Comparison of ENCODE assay signal across 14 cellular contexts in the genomic region with DNA sequence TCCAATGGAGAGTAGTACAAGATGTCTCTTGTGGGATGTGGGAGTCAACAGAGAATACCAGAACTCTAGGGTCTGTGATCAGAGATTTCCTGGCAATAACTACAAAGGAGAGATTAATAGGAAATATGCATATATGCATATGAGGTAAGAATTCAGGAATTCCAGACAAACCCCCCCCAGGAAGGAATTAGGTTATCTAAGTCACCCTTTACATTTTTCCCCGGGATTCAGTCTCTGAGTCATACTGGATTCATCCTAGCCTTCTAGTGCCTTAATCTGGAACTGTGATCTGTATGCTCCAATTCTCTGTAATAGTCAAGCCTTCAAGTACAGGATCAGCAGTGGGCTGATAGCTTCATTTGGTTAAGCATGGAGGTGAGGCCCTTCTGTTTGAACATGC. TPM values are rescaled to one million over a fixed set of nuclear protein-coding genes. Genes with fewer than 3 reads are reported as not detected.
DNase-seq lines count a peak whose midpoint lies in the region; ATAC-seq, FAIRE-seq and TF ChIP-seq lines count a peak whose summit lies in the region.
"Had no signal": no experiment of that assay in that cellular context is flagged by ENCODE, and none has a peak within 500 bp of the region (broad histone marks: within the 10 kb centered on the region; RNA-seq: fewer than 3 reads in every experiment).

No MANE protein-coding gene starts in this region.

- DNase-seq in H7 = peak; percentile 2
- no peak for DNase-seq in T-helper 17 cell
- peak; percentile 63 for DNase-seq in fibroblast of the aortic adventitia (ENCODE audit: low read depth)
- peak; percentile 29 for DNase-seq in urothelium cell line (ENCODE audit: low spot score)
- no peak for DNase-seq in D721Med (ENCODE audit: insufficient read length, low spot score)
- DNase-seq in C1 segment of cervical spinal cord (lab: John Stamatoyannopoulos, UW) = no peak
- DNase-seq: activated effector memory CD4-positive, alpha-beta T cell treated with anti-CD3 and anti-CD28 coated beads, Interleukin-2, amount 50 U/mL, for 16 hours; NCI-H69; spleen had no signal

- H3K9me3 ChIP-seq in T-helper 17 cell (ENCODE audit: control insufficient read depth, low read length, poor library complexity, severe bottlenecking) = no peaks in the 10 kb centered on the region
- H3K9me3 ChIP-seq: neutrophil, spleen had no signal

- no peaks in the 10 kb centered on the region for H3K36me3 ChIP-seq in H7 (replicated peaks; ENCODE audit: control insufficient read depth, insufficient read depth, low read length)
- H3K36me3 ChIP-seq: cardiac muscle cell, neutrophil, spleen had no signal

- no peaks in the 10 kb centered on the region for H3K27me3 ChIP-seq in H7 (ENCODE audit: control insufficient read depth, insufficient read depth, low read length)
- H3K27me3 ChIP-seq: cardiac muscle cell, spleen had no signal

- H3K27me3 Mint-ChIP-seq in T-helper 17 cell = peaks cover 10% of the 10 kb centered on the region

- peak overlapping the region; percentile 37 for H3K27ac Mint-ChIP-seq in T-helper 17 cell
- H3K27ac Mint-ChIP-seq: mesothelial cell of epicardium had no signal

- peak; percentile 13 for TF ChIP-seq CTCF in fibroblast of the aortic adventitia (IDR thresholded peaks at IDR 0.05; ENCODE audit: insufficient read depth, low read length)
- TF ChIP-seq CTCF in D721Med (IDR thresholded peaks at IDR 0.05; ENCODE audit: insufficient read depth, missing control alignments) = no peak

- H3K36me3 Mint-ChIP-seq in T-helper 17 cell (ENCODE audit: low read depth) = no peaks in the 10 kb centered on the region
- H3K36me3 Mint-ChIP-seq: mesothelial cell of epicardium had no signal

- H3K4me1 Mint-ChIP-seq in T-helper 17 cell = peaks cover 9% of the 10 kb centered on the region
- H3K4me1 Mint-ChIP-seq: mesothelial cell of epicardium had no signal

- no peak for ATAC-seq in T-helper 17 cell
- ATAC-seq in HG02623 (IDR thresholded peaks at IDR 0.05; ENCODE audit: unreplicated experiment) = no peak

- no peak overlapping the region for H3K4me3 Mint-ChIP-seq in T-helper 17 cell
- H3K4me3 Mint-ChIP-seq: mesothelial cell of epicardium had no signal

- no peak overlapping the region for H3K4me3 ChIP-seq in H7 (ENCODE audit: insufficient read depth, low read depth, low read length)
- H3K4me3 ChIP-seq in fibroblast of the aortic adventitia (ENCODE audit: low read depth, low read length) = no peak overlapping the region
- H3K4me3 ChIP-seq: cardiac muscle cell, spleen had no signal

- FAIRE-seq in urothelium cell line (lab: Jason Lieb, UNC) (no peak), D721Med (lab: Jason Lieb, UNC) (no peak)
- FAIRE-seq: TTC549 had no signal

RNA-seq across cellular contexts. Expression of gene GTF2E1, which starts 49.4 kb away (rescaled TPM):
- total RNA-seq in H7 (2014; rRNA removed; shearing (Covaris generic)) = 65.2 and 69.1 TPM in 2 replicates
- 10 to 100 TPM in 1 of 2 donors, 1 to 10 TPM in 1; 9.6 to 11.4 TPM for total RNA-seq in T-helper 17 cell
- total RNA-seq in fibroblast of the aortic adventitia (ENCODE audit: low replicate concordance) = 15.5 and 16.9 TPM in 2 replicates

RNA-seq across cellular contexts. Expression of gene RABL3, which starts 49.6 kb away (rescaled TPM):
- total RNA-seq in H7 (2014; rRNA removed; shearing (Covaris generic)) = 13.2 and 14.5 TPM in 2 replicates
- 10 to 100 TPM; 17.3 to 17.8 TPM for total RNA-seq in T-helper 17 cell
- total RNA-seq in fibroblast of the aortic adventitia (ENCODE audit: low replicate concordance) = 10.0 and 18.3 TPM in 2 replicates

Comparison
In these comparisons a context has a peak if more than half of its experiments do, and no peak if none do; other contexts are left out.
1. DNase-seq: peak in H7 (single experiment), fibroblast of the aortic adventitia (single experiment) and urothelium cell line (single experiment); none in T-helper 17 cell (0 of 3), D721Med (single experiment) and C1 segment of cervical spinal cord (0 of 14).